27 cellular contexts compared by ENCODE assay signal in the genomic region with DNA sequence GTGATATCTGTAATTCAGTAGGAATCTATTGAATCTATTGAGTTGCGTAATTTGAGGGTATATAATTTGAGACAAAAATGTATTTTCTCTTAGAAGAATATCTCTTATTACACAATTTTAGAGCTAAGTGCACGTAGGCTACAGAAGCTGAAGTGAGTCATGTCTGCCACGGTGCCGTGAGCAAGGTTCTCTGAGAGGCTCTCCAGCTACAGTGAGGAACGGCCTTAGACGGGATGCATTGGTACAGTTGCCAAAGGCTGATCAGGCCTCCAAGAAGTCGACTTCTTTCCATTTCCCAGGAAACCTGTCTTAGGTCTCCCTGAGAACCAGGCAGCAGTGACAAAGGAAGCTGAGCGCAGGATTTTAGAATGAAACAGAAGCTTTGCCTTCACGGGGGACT. TPM values are rescaled to one million over a fixed set of nuclear protein-coding genes. Genes with fewer than 3 reads are reported as not detected.
"Had no signal": no experiment of that assay in that cellular context is flagged by ENCODE, and none has a peak within 500 bp of the region (broad histone marks: within the 10 kb centered on the region; RNA-seq: fewer than 3 reads in every experiment).

No MANE protein-coding gene starts in this region.

- FAIRE-seq: small intestine had no signal

- H3K4me3 ChIP-seq: heart right ventricle, hepatocyte, left ventricle myocardium inferior, lung, mucosa of descending colon, ovary, sigmoid colon, spleen, stomach, testis, tibial artery, uterus had no signal

- H3K27ac ChIP-seq: heart right ventricle, hepatocyte, left ventricle myocardium inferior, ovary, sigmoid colon, spleen, stomach, testis, tibial artery, uterus had no signal

- H3K9me3 ChIP-seq: ovary, sigmoid colon, stomach, testis, tibial artery, uterus had no signal

- H3K27me3 ChIP-seq: hepatocyte, ovary, sigmoid colon, testis, tibial artery, uterus had no signal

- H2AFZ ChIP-seq: hepatocyte had no signal

- H3K4me3 Mint-ChIP-seq: naive thymus-derived CD4-positive, alpha-beta T cell; natural killer cell treated with Interleukin-12 subunit alpha and Interleukin-12 subunit beta and Interleukin-15 and Interleukin-18, amount 100 ng/mL, for 72 hours; stimulated activated effector memory CD8-positive, alpha-beta T cell treated with anti-CD3 and anti-CD28 coated beads, Interleukin-12 subunit alpha, Interleukin-12 subunit beta, amount 100 ng/mL, for 72 hours; type B pancreatic cell had no signal

- DNase-seq: heart right ventricle; islet precursor cell; left ventricle myocardium inferior; midbrain; mucosa of descending colon; naive thymus-derived CD4-positive, alpha-beta T cell; ovary; right cardiac atrium; sigmoid colon; small intestine; spleen; stimulated activated CD4-positive, alpha-beta T cell treated with anti-CD3 and anti-CD28 coated beads, Interleukin-4, amount 100 ng/mL, for 24 hours; stimulated activated naive CD4-positive, alpha-beta T cell treated with Interleukin-2 at 50 U/mL for 16 hours; stomach; testis; tibial artery; uterus had no signal

- ATAC-seq: heart right ventricle; mucosa of descending colon; naive thymus-derived CD4-positive, alpha-beta T cell; natural killer cell treated with Interleukin-12 subunit alpha and Interleukin-12 subunit beta and Interleukin-15 and Interleukin-18, amount 100 ng/mL, for 72 hours; right cardiac atrium; stimulated activated effector memory CD8-positive, alpha-beta T cell treated with anti-CD3 and anti-CD28 coated beads, Interleukin-12 subunit alpha, Interleukin-12 subunit beta, amount 100 ng/mL, for 72 hours had no signal

- H3K27me3 Mint-ChIP-seq: natural killer cell treated with Interleukin-12 subunit alpha and Interleukin-12 subunit beta and Interleukin-15 and Interleukin-18, amount 100 ng/mL, for 72 hours; progenitor cell of endocrine pancreas; type B pancreatic cell had no signal

- H3K79me2 ChIP-seq: hepatocyte had no signal

- H3K4me1 ChIP-seq: heart right ventricle, left ventricle myocardium inferior, sigmoid colon, spleen, stomach, testis, tibial artery, uterus had no signal

- H3K4me1 Mint-ChIP-seq: naive thymus-derived CD4-positive, alpha-beta T cell; stimulated activated effector memory CD8-positive, alpha-beta T cell treated with anti-CD3 and anti-CD28 coated beads, Interleukin-12 subunit alpha, Interleukin-12 subunit beta, amount 100 ng/mL, for 72 hours had no signal

- H3K36me3 Mint-ChIP-seq: naive thymus-derived CD4-positive, alpha-beta T cell; natural killer cell treated with Interleukin-12 subunit alpha and Interleukin-12 subunit beta and Interleukin-15 and Interleukin-18, amount 100 ng/mL, for 72 hours; stimulated activated effector memory CD8-positive, alpha-beta T cell treated with anti-CD3 and anti-CD28 coated beads, Interleukin-12 subunit alpha, Interleukin-12 subunit beta, amount 100 ng/mL, for 72 hours; type B pancreatic cell had no signal

- H3K4me2 ChIP-seq: hepatocyte had no signal

- H3K9me3 Mint-ChIP-seq: natural killer cell treated with Interleukin-12 subunit alpha and Interleukin-12 subunit beta and Interleukin-15 and Interleukin-18, amount 100 ng/mL, for 72 hours; type B pancreatic cell had no signal

- H3K27ac Mint-ChIP-seq: naive thymus-derived CD4-positive, alpha-beta T cell; natural killer cell treated with Interleukin-12 subunit alpha and Interleukin-12 subunit beta and Interleukin-15 and Interleukin-18, amount 100 ng/mL, for 72 hours; progenitor cell of endocrine pancreas; stimulated activated effector memory CD8-positive, alpha-beta T cell treated with anti-CD3 and anti-CD28 coated beads, Interleukin-12 subunit alpha, Interleukin-12 subunit beta, amount 100 ng/mL, for 72 hours; type B pancreatic cell had no signal

- H3K36me3 ChIP-seq: heart right ventricle, left ventricle myocardium inferior, ovary, sigmoid colon, spleen, stomach, tibial artery, uterus had no signal

RNA-seq across cellular contexts. Expression of a gene that starts 28.6 kb away (rescaled TPM):
- total RNA-seq: left ventricle myocardium inferior, mesenteric fat pad, mucosa of descending colon, myocyte, pulmonary artery endothelial cell, renal cortical epithelial cell, right cardiac atrium had no signal
- polyA plus RNA-seq: heart right ventricle; naive thymus-derived CD4-positive, alpha-beta T cell; right cardiac atrium; stomach had no signal
